Comparison of ENCODE assay signal across 8 cellular contexts in genomic region chr11:33159378-33159867, GRCh38. TPM values are rescaled to one million over a fixed set of nuclear protein-coding genes. Genes with fewer than 3 reads are reported as not detected.
DNase-seq lines count a peak whose midpoint lies in the region; ATAC-seq, FAIRE-seq and TF ChIP-seq lines count a peak whose summit lies in the region.
"Not testable (repeated sequence)": the region's sequence is repeated elsewhere in the genome, so short reads cannot be mapped to it uniquely, and the experiment has no call there.

No MANE protein-coding gene starts in this region.

- FAIRE-seq in bronchial epithelial cell (lab: Jason Lieb, UNC): not testable (repeated sequence)

- not testable (repeated sequence) for H3K27ac ChIP-seq in CD4-positive, alpha-beta T cell (ENCODE audit: low read depth, low read length); cardiac muscle cell
- peak overlapping the region; percentile 96 for H3K27ac ChIP-seq in HL-60 (replicated peaks)
- H3K27ac ChIP-seq in OCI-LY3 (ENCODE audit: low read length): 0 out of 2 replicates have a peak overlapping the region, but pooled peaks have one; percentile 30

- H2AFZ ChIP-seq in OCI-LY3 (ENCODE audit: low read depth, low read length): not testable (repeated sequence)

- not testable (repeated sequence) for H3K27me3 ChIP-seq in CD4-positive, alpha-beta T cell (ENCODE audit: control insufficient read depth, insufficient read depth, low read length); HL-60 (ENCODE audit: insufficient read depth, poor library complexity, severe bottlenecking); OCI-LY3 (ENCODE audit: low read depth, low read length); bronchial epithelial cell (ENCODE audit: control insufficient read depth, insufficient read depth, low read length); cardiac muscle cell

- H4K20me1 ChIP-seq in OCI-LY3 (ENCODE audit: insufficient read depth, low read length): not testable (repeated sequence)

- not testable (repeated sequence) for TF ChIP-seq CTCF in CD4-positive, alpha-beta T cell (IDR thresholded peaks at IDR 0.05); HL-60 (IDR thresholded peaks at IDR 0.05; ENCODE audit: insufficient read depth, low read length); OCI-LY3 (IDR thresholded peaks at IDR 0.05; ENCODE audit: low read depth, low read length); bronchial epithelial cell (IDR thresholded peaks at IDR 0.05; ENCODE audit: insufficient read depth, low read length, severe bottlenecking); cardiac muscle cell (IDR thresholded peaks at IDR 0.05; ENCODE audit: low read depth, low read length)

- POLR2A ChIA-PET in CD4-positive, alpha-beta T cell (lab: Charles Lee): interaction anchor here (0.7 kb wide), 1 partner anchor 14 kb away, joined by 4 read pairs; no protein-coding TSS in a partner anchor
- POLR2A ChIA-PET in activated CD4-positive, alpha-beta memory T cell treated with anti-CD3 and anti-CD28 coated beads, Interleukin-2, amount 10 ng/mL, durations not matched to agents 7 days and 5 days (lab: Charles Lee): interaction anchor here (3.2 kb wide), 1 partner anchor 99 kb away, joined by 25 read pairs; the partner anchor contains the start of gene HIPK3

- H3K36me3 Mint-ChIP-seq in CD4-positive, alpha-beta T cell (ENCODE audit: low read depth): peaks cover 51% of the 10 kb centered on the region
- peaks cover 36% of the 10 kb centered on the region for H3K36me3 Mint-ChIP-seq in activated CD4-positive, alpha-beta memory T cell treated with anti-CD3 and anti-CD28 coated beads, Interleukin-2, amount 10 ng/mL, durations not matched to agents 7 days and 5 days (ENCODE audit: low read depth)
- peaks cover 21% of the 10 kb centered on the region for H3K36me3 Mint-ChIP-seq in natural killer cell treated with Interleukin-12 subunit alpha and Interleukin-12 subunit beta and Interleukin-15 and Interleukin-18, amount 100 ng/mL, for 72 hours

- not testable (repeated sequence) for H3K9ac ChIP-seq in OCI-LY3 (ENCODE audit: low read length)

- peak overlapping the region; percentile 92 for H3K27ac Mint-ChIP-seq in CD4-positive, alpha-beta T cell
- H3K27ac Mint-ChIP-seq in activated CD4-positive, alpha-beta memory T cell treated with anti-CD3 and anti-CD28 coated beads, Interleukin-2, amount 10 ng/mL, durations not matched to agents 7 days and 5 days: peak overlapping the region; percentile 89
- H3K27ac Mint-ChIP-seq in natural killer cell treated with Interleukin-12 subunit alpha and Interleukin-12 subunit beta and Interleukin-15 and Interleukin-18, amount 100 ng/mL, for 72 hours: peak overlapping the region; percentile 98 to 99
- peak overlapping the region; percentile 7 to 34 for H3K27ac Mint-ChIP-seq in stimulated activated naive CD8-positive, alpha-beta T cell treated with anti-CD3 and anti-CD28 coated beads, Interleukin-15, amount 100 ng/mL, for 72 hours

- H3K79me2 ChIP-seq in OCI-LY3 (ENCODE audit: low read length): peaks cover 77% of the 10 kb centered on the region

- H3K27me3 Mint-ChIP-seq in CD4-positive, alpha-beta T cell; activated CD4-positive, alpha-beta memory T cell treated with anti-CD3 and anti-CD28 coated beads, Interleukin-2, amount 10 ng/mL, durations not matched to agents 7 days and 5 days; natural killer cell treated with Interleukin-12 subunit alpha and Interleukin-12 subunit beta and Interleukin-15 and Interleukin-18, amount 100 ng/mL, for 72 hours; stimulated activated naive CD8-positive, alpha-beta T cell treated with anti-CD3 and anti-CD28 coated beads, Interleukin-15, amount 100 ng/mL, for 72 hours: not testable (repeated sequence)

- CTCF ChIA-PET in CD4-positive, alpha-beta T cell (lab: Charles Lee): not testable (repeated sequence)
- CTCF ChIA-PET in activated CD4-positive, alpha-beta memory T cell treated with anti-CD3 and anti-CD28 coated beads, Interleukin-2, amount 10 ng/mL, durations not matched to agents 7 days and 5 days (lab: Charles Lee): interaction anchor here (1.1 kb wide), 1 partner anchor 15 kb away, joined by 3 read pairs; no protein-coding TSS in a partner anchor

- not testable (repeated sequence) for H3K9me3 Mint-ChIP-seq in CD4-positive, alpha-beta T cell; activated CD4-positive, alpha-beta memory T cell treated with anti-CD3 and anti-CD28 coated beads, Interleukin-2, amount 10 ng/mL, durations not matched to agents 7 days and 5 days; natural killer cell treated with Interleukin-12 subunit alpha and Interleukin-12 subunit beta and Interleukin-15 and Interleukin-18, amount 100 ng/mL, for 72 hours; stimulated activated naive CD8-positive, alpha-beta T cell treated with anti-CD3 and anti-CD28 coated beads, Interleukin-15, amount 100 ng/mL, for 72 hours

- peak overlapping the region; percentile 86 for H3K4me2 ChIP-seq in OCI-LY3 (ENCODE audit: low read length)

- H3K4me3 ChIP-seq in HL-60 (replicated peaks; ENCODE audit: insufficient read depth, low read length) (peak overlapping the region; percentile 97), OCI-LY3 (ENCODE audit: low read length) (peak overlapping the region; percentile 75), bronchial epithelial cell (ENCODE audit: low read depth, low read length) (peak overlapping the region; percentile 73), cardiac muscle cell (peak overlapping the region; percentile 94)

- H3K9me3 ChIP-seq in CD4-positive, alpha-beta T cell (ENCODE audit: control insufficient read depth, low read length); OCI-LY3 (ENCODE audit: insufficient read depth, low read length); cardiac muscle cell (ENCODE audit: low read depth): not testable (repeated sequence)

- not testable (repeated sequence) for ATAC-seq in CD4-positive, alpha-beta T cell (ENCODE audit: poor library complexity); natural killer cell treated with Interleukin-12 subunit alpha and Interleukin-12 subunit beta and Interleukin-15 and Interleukin-18, amount 100 ng/mL, for 72 hours; stimulated activated naive CD8-positive, alpha-beta T cell treated with anti-CD3 and anti-CD28 coated beads, Interleukin-15, amount 100 ng/mL, for 72 hours

- peaks cover 18% of the 10 kb centered on the region for H3K36me3 ChIP-seq in OCI-LY3 (replicated peaks; ENCODE audit: low read depth, low read length)
- not testable (repeated sequence) for H3K36me3 ChIP-seq in bronchial epithelial cell (ENCODE audit: control insufficient read depth, insufficient read depth, low read length); cardiac muscle cell

- peaks cover 21% of the 10 kb centered on the region for H3K4me1 ChIP-seq in OCI-LY3 (ENCODE audit: low read length)
- H3K4me1 ChIP-seq in cardiac muscle cell (ENCODE audit: low read depth): peaks cover 12% of the 10 kb centered on the region

- intact Hi-C loops in CD4-positive, alpha-beta T cell (cut with DNase I, micrococcal nuclease): not testable (repeated sequence)

- H3K4me1 Mint-ChIP-seq in CD4-positive, alpha-beta T cell (ENCODE audit: low read depth): peaks cover 78% of the 10 kb centered on the region
- H3K4me1 Mint-ChIP-seq in activated CD4-positive, alpha-beta memory T cell treated with anti-CD3 and anti-CD28 coated beads, Interleukin-2, amount 10 ng/mL, durations not matched to agents 7 days and 5 days: peaks cover 50% of the 10 kb centered on the region
- peaks cover 38 to 60% of the 10 kb centered on the region in 2 donors for H3K4me1 Mint-ChIP-seq in natural killer cell treated with Interleukin-12 subunit alpha and Interleukin-12 subunit beta and Interleukin-15 and Interleukin-18, amount 100 ng/mL, for 72 hours (ENCODE audit: low read depth in 2 of 2)
- peaks cover 70% of the 10 kb centered on the region for H3K4me1 Mint-ChIP-seq in stimulated activated naive CD8-positive, alpha-beta T cell treated with anti-CD3 and anti-CD28 coated beads, Interleukin-15, amount 100 ng/mL, for 72 hours

- DNase-seq in CD4-positive, alpha-beta T cell; HL-60 (ENCODE audit: low read depth in 1 of 2, low spot score in 1 of 2); activated CD4-positive, alpha-beta memory T cell treated with anti-CD3 and anti-CD28 coated beads, Interleukin-2, amount 10 ng/mL, durations not matched to agents 7 days and 5 days; bronchial epithelial cell (ENCODE audit: low read depth); cardiac muscle cell (ENCODE audit: low read depth in 1 of 2, low spot score in 1 of 2); natural killer cell treated with Interleukin-12 subunit alpha and Interleukin-12 subunit beta and Interleukin-15 and Interleukin-18, amount 100 ng/mL, for 72 hours (ENCODE audit: low spot score); stimulated activated naive CD8-positive, alpha-beta T cell treated with anti-CD3 and anti-CD28 coated beads, Interleukin-15, amount 100 ng/mL, for 72 hours: not testable (repeated sequence)

- H3K4me3 Mint-ChIP-seq in CD4-positive, alpha-beta T cell: peak overlapping the region; percentile 99
- peak overlapping the region; percentile 99 for H3K4me3 Mint-ChIP-seq in activated CD4-positive, alpha-beta memory T cell treated with anti-CD3 and anti-CD28 coated beads, Interleukin-2, amount 10 ng/mL, durations not matched to agents 7 days and 5 days
- peak overlapping the region; percentile 100 for H3K4me3 Mint-ChIP-seq in natural killer cell treated with Interleukin-12 subunit alpha and Interleukin-12 subunit beta and Interleukin-15 and Interleukin-18, amount 100 ng/mL, for 72 hours
- peak overlapping the region; percentile 97 to 98 for H3K4me3 Mint-ChIP-seq in stimulated activated naive CD8-positive, alpha-beta T cell treated with anti-CD3 and anti-CD28 coated beads, Interleukin-15, amount 100 ng/mL, for 72 hours

RNA-seq across cellular contexts. Expression of gene CSTF3, which starts 1.9 kb away (rescaled TPM):
- total RNA-seq in CD4-positive, alpha-beta T cell: 1 to 10 TPM; 6.4 to 9.9 TPM
- total RNA-seq in activated CD4-positive, alpha-beta memory T cell treated with anti-CD3 and anti-CD28 coated beads, Interleukin-2, amount 10 ng/mL, durations not matched to agents 7 days and 5 days: 10 to 100 TPM; 26.5 to 30.2 TPM
- total RNA-seq in bronchial epithelial cell (16.6 and 23.2 TPM in 2 replicates), cardiac muscle cell (23.0 and 25.8 TPM in 2 replicates)
- polyA plus RNA-seq in cardiac muscle cell: 74.4 and 75.5 TPM in 2 replicates
- 10 to 100 TPM; 26.9 to 27.2 TPM for total RNA-seq in natural killer cell treated with Interleukin-12 subunit alpha and Interleukin-12 subunit beta and Interleukin-15 and Interleukin-18, amount 100 ng/mL, for 72 hours

Comparison
In these comparisons a context has a peak if more than half of its experiments do, and no peak if none do; other contexts are left out.
1. H3K27ac Mint-ChIP-seq: peak in every context shown above with its lines; median percentile 98 in natural killer cell treated with Interleukin-12 subunit alpha and Interleukin-12 subunit beta and Interleukin-15 and Interleukin-18, amount 100 ng/mL, for 72 hours; 92 in CD4-positive, alpha-beta T cell; 89 in activated CD4-positive, alpha-beta memory T cell treated with anti-CD3 and anti-CD28 coated beads, Interleukin-2, amount 10 ng/mL, durations not matched to agents 7 days and 5 days; 20 in stimulated activated naive CD8-positive, alpha-beta T cell treated with anti-CD3 and anti-CD28 coated beads, Interleukin-15, amount 100 ng/mL, for 72 hours.